9 cellular contexts compared by ENCODE assay signal in the genomic region with DNA sequence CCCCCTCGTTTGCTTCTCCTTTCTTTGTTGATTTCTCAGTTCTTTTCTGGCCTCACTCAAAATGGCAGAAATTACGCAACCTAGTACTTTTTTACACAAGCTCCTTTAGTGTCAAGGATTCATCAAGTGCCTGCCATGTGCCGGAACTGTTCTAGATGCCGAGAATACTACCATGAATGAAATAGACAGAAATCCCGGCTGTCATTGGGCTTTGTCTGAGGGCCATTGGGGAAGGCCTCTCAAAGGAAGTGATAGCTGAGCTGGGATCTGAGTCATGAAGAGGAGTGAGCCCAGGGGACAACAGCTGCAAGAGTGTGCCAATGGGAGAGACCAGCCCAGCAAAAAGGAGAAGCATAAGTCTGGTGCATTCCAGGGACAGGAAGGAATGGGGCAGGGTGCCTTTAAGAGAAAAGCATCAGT. TPM values are rescaled to one million over a fixed set of nuclear protein-coding genes. Genes with fewer than 3 reads are reported as not detected.
DNase-seq lines count a peak whose midpoint lies in the region; ATAC-seq and TF ChIP-seq lines count a peak whose summit lies in the region.
"Had no signal": no experiment of that assay in that cellular context is flagged by ENCODE, and none has a peak within 500 bp of the region (broad histone marks: within the 10 kb centered on the region; RNA-seq: fewer than 3 reads in every experiment).

No MANE protein-coding gene starts in this region.

- no peak overlapping the region for H3K4me3 ChIP-seq in BLaER1 treated with 17β-estradiol and CSF1 and Interleukin-3, amounts not matched to agents 10 nM and 100 nM
- H3K4me3 ChIP-seq in colonic mucosa (no peak overlapping the region), mesenchymal stem cell (ENCODE audit: insufficient read depth in 1 of 2, low read depth in 1 of 2, low read length in 2 of 2) (peak overlapping the region in 1 of 2 experiments; percentile 10), urinary bladder (ENCODE audit: low read depth, low read length) (no peak overlapping the region)

- peak overlapping the region; percentile 64 to 99 (median 91) for H3K27ac ChIP-seq in BLaER1 treated with 17β-estradiol and CSF1 and Interleukin-3, amounts not matched to agents 10 nM and 100 nM
- H3K27ac ChIP-seq in colonic mucosa, result peak overlapping the region; percentile 46
- peak overlapping the region; percentile 82 for H3K27ac ChIP-seq in mesenchymal stem cell (ENCODE audit: low read length, poor library complexity, severe bottlenecking)
- peak overlapping the region; percentile 66 for H3K27ac ChIP-seq in urinary bladder (ENCODE audit: low read depth)

- H3K27me3 ChIP-seq in BLaER1 treated with 17β-estradiol and CSF1 and Interleukin-3, amounts not matched to agents 10 nM and 100 nM, result no peaks in the 10 kb centered on the region
- no peaks in the 10 kb centered on the region for H3K27me3 ChIP-seq in colonic mucosa
- no peaks in the 10 kb centered on the region for H3K27me3 ChIP-seq in mesenchymal stem cell (ENCODE audit: control insufficient read depth in 1 of 2, insufficient read depth in 1 of 2, low read length in 2 of 2)

- H3K36me3 ChIP-seq in BLaER1 treated with 17β-estradiol and CSF1 and Interleukin-3, amounts not matched to agents 10 nM and 100 nM, result no peaks in the 10 kb centered on the region
- H3K36me3 ChIP-seq in colonic mucosa (no peaks in the 10 kb centered on the region), mesenchymal stem cell (ENCODE audit: control insufficient read depth in 1 of 2, insufficient read depth in 2 of 2, low read depth in 1 of 2, low read length in 2 of 2) (no peaks in the 10 kb centered on the region), urinary bladder (ENCODE audit: insufficient read depth) (no peaks in the 10 kb centered on the region)

- H2BK5ac ChIP-seq in mesenchymal stem cell (ENCODE audit: low read depth, low read length, poor library complexity, severe bottlenecking), result no peak overlapping the region

- intact Hi-C loops in colonic mucosa (cut with DNase I), result no loop called here

- ATAC-seq in GM21737 (IDR thresholded peaks at IDR 0.05; ENCODE audit: unreplicated experiment), result no peak
- ATAC-seq in GM18858 (IDR thresholded peaks at IDR 0.05; ENCODE audit: unreplicated experiment), result no peak

- H2BK120ac ChIP-seq in mesenchymal stem cell (ENCODE audit: low read depth, low read length), result peak overlapping the region; percentile 22

- no peak overlapping the region for H3K23ac ChIP-seq in mesenchymal stem cell (ENCODE audit: low read length in 2 of 2)

- no peak overlapping the region for H2AFZ ChIP-seq in mesenchymal stem cell (ENCODE audit: low read depth, low read length)

- H3K9me3 ChIP-seq in BLaER1 treated with 17β-estradiol and CSF1 and Interleukin-3, amounts not matched to agents 10 nM and 100 nM (replicated peaks in 1 of 11), result peaks cover 0 to 7% (median 0%) of the 10 kb centered on the region in 11 experiments; a peak in 5 of 22 replicates
- no peaks in the 10 kb centered on the region for H3K9me3 ChIP-seq in colonic mucosa
- no peaks in the 10 kb centered on the region for H3K9me3 ChIP-seq in mesenchymal stem cell (ENCODE audit: control insufficient read depth, low read length)

- H4K8ac ChIP-seq in mesenchymal stem cell (ENCODE audit: low read length), result no peak overlapping the region

- DNase-seq in NCI-H2196 (lab: John Stamatoyannopoulos, UW; ENCODE audit: unreplicated experiment), result peak; percentile 61
- peak; percentile 24 for DNase-seq in colonic mucosa
- peak; percentile 94 for DNase-seq in mesenchymal stem cell
- no peak for DNase-seq in NCI-H748 (lab: John Stamatoyannopoulos, UW; ENCODE audit: unreplicated experiment)
- DNase-seq: activated naive CD8-positive, alpha-beta T cell treated with anti-CD3 and anti-CD28 coated beads, Interleukin-2, amount 10 ng/mL, durations not matched to agents 7 days and 5 days had no signal

- H2BK15ac ChIP-seq in mesenchymal stem cell (ENCODE audit: low read depth, poor library complexity, severe bottlenecking), result no peak overlapping the region

- H3K4me1 ChIP-seq in BLaER1 treated with 17β-estradiol and CSF1 and Interleukin-3, amounts not matched to agents 10 nM and 100 nM, result peaks cover 23 to 75% (median 45%) of the 10 kb centered on the region in 10 experiments
- H3K4me1 ChIP-seq in colonic mucosa (no peaks in the 10 kb centered on the region), mesenchymal stem cell (ENCODE audit: control insufficient read depth, insufficient read depth, low read depth, low read length) (peaks cover 5% of the 10 kb centered on the region), urinary bladder (ENCODE audit: insufficient read depth) (no peaks in the 10 kb centered on the region)

- H3K18ac ChIP-seq in mesenchymal stem cell (ENCODE audit: low read depth in 1 of 2, low read length in 2 of 2), result no peak overlapping the region

- no peak overlapping the region for H2AK5ac ChIP-seq in mesenchymal stem cell (ENCODE audit: low read length, severe bottlenecking)

- H4K20me1 ChIP-seq in BLaER1 treated with 17β-estradiol and CSF1 and Interleukin-3, amounts not matched to agents 10 nM and 100 nM, result no peaks in the 10 kb centered on the region

- 4% methylated on average over 5 of the region's 5 CpGs for WGBS in mesenchymal stem cell
- 79% methylated on average over 5 of the region's 5 CpGs for WGBS in urinary bladder

- peak overlapping the region; percentile 2 to 82 (median 74); a peak in 20 of 22 replicates for H3K9ac ChIP-seq in BLaER1 treated with 17β-estradiol and CSF1 and Interleukin-3, amounts not matched to agents 10 nM and 100 nM
- H3K9ac ChIP-seq in colonic mucosa (ENCODE audit: low read depth in 2 of 2, low read length in 2 of 2) (no peak overlapping the region), mesenchymal stem cell (ENCODE audit: low read length) (peak overlapping the region; percentile 55)

- no peak overlapping the region for H3K4ac ChIP-seq in mesenchymal stem cell (ENCODE audit: low read depth in 1 of 2, low read length in 2 of 2)

- H2BK12ac ChIP-seq in mesenchymal stem cell (ENCODE audit: low read length in 2 of 2), result no peak overlapping the region

- TF ChIP-seq CTCF in colonic mucosa (IDR thresholded peaks at IDR 0.05), result no peak

- H3K79me1 ChIP-seq in mesenchymal stem cell (replicated peaks; ENCODE audit: low read length, poor library complexity, severe bottlenecking), result no peaks in the 10 kb centered on the region

- H4K91ac ChIP-seq in mesenchymal stem cell (ENCODE audit: low read length), result no peak overlapping the region

- no peak overlapping the region for H3K14ac ChIP-seq in mesenchymal stem cell (ENCODE audit: low read length in 2 of 2)

- peak overlapping the region; percentile 49 to 83 (median 65) for H3K4me2 ChIP-seq in BLaER1 treated with 17β-estradiol and CSF1 and Interleukin-3, amounts not matched to agents 10 nM and 100 nM
- no peak overlapping the region for H3K4me2 ChIP-seq in mesenchymal stem cell (ENCODE audit: low read length, poor library complexity, severe bottlenecking)

RNA-seq across cellular contexts. Expression of gene PPP1CB, which starts 34.3 kb away (rescaled TPM):
- total RNA-seq in colonic mucosa (100 to 1,000 TPM; 273 to 478 TPM), urinary bladder (608 TPM)
- polyA plus RNA-seq in mesenchymal stem cell (2013, experiment 1 of 2), result 80.9 TPM
- 88.4 TPM for polyA plus RNA-seq in mesenchymal stem cell (2013, experiment 2 of 2)
- polyA plus RNA-seq in urinary bladder, result 252 TPM

Comparison
In these comparisons a context has a peak if more than half of its experiments do, and no peak if none do; other contexts are left out.
1. H3K9ac ChIP-seq: peak in BLaER1 treated with 17β-estradiol and CSF1 and Interleukin-3, amounts not matched to agents 10 nM and 100 nM (11 of 11) and mesenchymal stem cell (single experiment); none in colonic mucosa (0 of 2).
2. Peak in every context shown above with its lines, with median percentiles within 50 percentile points of each other: H3K27ac ChIP-seq.